8 cellular contexts compared by ENCODE assay signal in the genomic region with DNA sequence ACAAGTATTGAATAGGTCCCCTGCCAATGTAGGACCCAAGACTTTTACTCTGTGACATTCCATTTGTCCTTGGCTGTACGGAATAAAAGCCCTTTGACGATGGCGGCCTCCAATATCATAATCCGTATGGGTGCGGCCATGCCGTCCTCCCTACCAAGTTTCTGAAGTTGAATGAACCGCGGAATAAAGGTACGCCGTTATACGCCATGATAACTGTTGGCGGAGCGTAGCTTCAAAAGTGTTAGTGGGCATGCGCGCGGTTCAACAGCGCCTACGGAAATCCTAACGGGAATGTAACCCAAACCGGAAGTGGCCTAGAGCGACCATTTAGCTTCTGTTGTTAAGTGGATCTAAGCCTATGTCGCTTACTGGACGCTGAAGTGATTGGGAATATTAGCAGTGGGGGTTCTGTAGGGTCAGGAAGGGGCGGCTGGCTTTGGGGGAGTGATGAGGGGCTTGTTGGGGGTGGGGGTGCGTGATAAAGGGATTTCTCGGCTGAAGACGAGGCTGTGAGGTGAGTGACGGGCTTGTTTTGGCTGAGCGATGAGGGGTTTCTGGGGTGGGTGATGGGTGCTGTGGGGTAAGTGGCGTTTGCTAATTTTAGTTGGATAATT. TPM values are rescaled to one million over a fixed set of nuclear protein-coding genes. Genes with fewer than 3 reads are reported as not detected.
DNase-seq lines count a peak whose midpoint lies in the region; ATAC-seq, FAIRE-seq and TF ChIP-seq lines count a peak whose summit lies in the region.

A gene (plus strand): TSS at position 322 of the 614 bp plus-strand sequence. CDS start 2,047 bp downstream, outside the sequence.

- dilution Hi-C loops in IMR-90 (cut with HindIII; ENCODE audit: low sequenced_read_pairs, unreplicated experiment), result no loop called here

- H4K91ac ChIP-seq in IMR-90 (ENCODE audit: insufficient read depth, low read depth, low read length), result peak within 1 kb of the TSS; percentile 14; the same call in 1 of the 2 replicates

- H3K36me3 ChIP-seq in Caco-2 (ENCODE audit: control insufficient read depth, insufficient read depth, low read length) (no peaks in the 10 kb centered on the region), IMR-90 (ENCODE audit: control insufficient read depth, insufficient read depth, low read length) (peaks cover 6% of the 10 kb centered on the region; the same call in 1 of the 2 replicates)

- peak within 1 kb of the TSS; percentile 53; the same call in 1 of the 3 replicates for H2BK15ac ChIP-seq in IMR-90 (ENCODE audit: low read depth, low read length)

- H3K4ac ChIP-seq in IMR-90 (ENCODE audit: low read depth, low read length), result peak within 1 kb of the TSS; percentile 65

- H3K4me3 Mint-ChIP-seq in Caco-2 (ENCODE audit: unreplicated experiment), result peak within 1 kb of the TSS; percentile 99
- H3K4me3 Mint-ChIP-seq in activated T-helper 1 cell treated with anti-CD3 and anti-CD28 coated beads, Interleukin-12 subunit alpha, Interleukin-12 subunit beta, Interleukin-2, Interleukin-4 antibody, amounts not matched to agents 30 ng/mL and 10 ng/mL and 1 ng/mL, durations not matched to agents 14 hours and 24 hours and 36 hours, result peak within 1 kb of the TSS; percentile 99
- peak within 1 kb of the TSS; percentile 96 to 100 (median 98) for H3K4me3 Mint-ChIP-seq in naive B cell

- DNase-seq in Caco-2 (peak; percentile 92 to 95), IMR-90 (peak; percentile 96), RCC 7860 (ENCODE audit: low spot score) (peak; percentile 85), fibroblast of mammary gland (ENCODE audit: low read depth) (peak; percentile 96), naive B cell (peak; percentile 61)
- DNase-seq in activated T-helper 1 cell treated with anti-CD3 and anti-CD28 coated beads, Interleukin-12 subunit alpha, Interleukin-12 subunit beta, Interleukin-2, Interleukin-4 antibody, amounts not matched to agents 30 ng/mL and 10 ng/mL and 1 ng/mL, durations not matched to agents 14 hours and 24 hours and 36 hours (ENCODE audit: low spot score), result peak; percentile 62
- DNase-seq in stimulated activated CD8-positive, alpha-beta memory T cell treated with anti-CD3 and anti-CD28 coated beads, Interleukin-7, amount 100 ng/mL, for 48 hours (ENCODE audit: extremely low read depth in 1 of 2, low read depth in 1 of 2), result peak; percentile 69 to 80

- peak within 1 kb of the TSS; percentile 19; the same call in 1 of the 2 replicates for H4K5ac ChIP-seq in IMR-90 (ENCODE audit: low read depth, low read length)

- H3K18ac ChIP-seq in IMR-90 (ENCODE audit: low read depth, low read length), result peak within 1 kb of the TSS; percentile 14; the same call in 1 of the 2 replicates

- H3K9me3 ChIP-seq in Caco-2 (no peaks in the 10 kb centered on the region), IMR-90 (ENCODE audit: control insufficient read depth, insufficient read depth, low read length) (no peaks in the 10 kb centered on the region)

- H2AFZ ChIP-seq in IMR-90 (replicated peaks; ENCODE audit: low read length, poor library complexity), result peak within 1 kb of the TSS; percentile 84

- CTCF ChIA-PET in Caco-2 (lab: Charles Lee), result interaction anchor here (0.6 to 1.1 kb wide), 5 partner anchors 23 to 87 kb away, joined by 3 to 5 read pairs (median 4); no protein-coding TSS in a partner anchor
- CTCF ChIA-PET in IMR-90 (lab: Yijun Ruan, JAX), result no interaction called here

- H3K27me3 ChIP-seq in Caco-2 (replicated peaks; ENCODE audit: control insufficient read depth, insufficient read depth, low read length) (no peaks in the 10 kb centered on the region), IMR-90 (ENCODE audit: control insufficient read depth, insufficient read depth, low read length) (no peaks in the 10 kb centered on the region)

- WGBS in IMR-90 (ENCODE audit: extremely low coverage in 2 of 2, insufficient read length in 1 of 2), 2 experiments, result 0% methylated on average over 9 of the region's 30 CpGs; no CpG with 5 or more reads in 1 of the 2 experiments

- peaks cover 32% of the 10 kb centered on the region for H3K4me1 ChIP-seq in Caco-2
- H3K4me1 ChIP-seq in IMR-90 (ENCODE audit: control insufficient read depth, insufficient read depth, low read length), result peaks cover 12% of the 10 kb centered on the region

- H3K14ac ChIP-seq in IMR-90 (replicated peaks; ENCODE audit: low read depth, low read length), result peak within 1 kb of the TSS; percentile 56

- ATAC-seq in GM21447 (IDR thresholded peaks at IDR 0.05; ENCODE audit: unreplicated experiment) (peak; percentile 85), IMR-90 (ENCODE audit: low read depth) (peak; percentile 94), naive B cell (ENCODE audit: low read depth in 2 of 2) (peak; percentile 82 to 84)

- peak within 1 kb of the TSS; percentile 93 for H3K27ac Mint-ChIP-seq in Caco-2 (ENCODE audit: unreplicated experiment)
- H3K27ac Mint-ChIP-seq in activated T-helper 1 cell treated with anti-CD3 and anti-CD28 coated beads, Interleukin-12 subunit alpha, Interleukin-12 subunit beta, Interleukin-2, Interleukin-4 antibody, amounts not matched to agents 30 ng/mL and 10 ng/mL and 1 ng/mL, durations not matched to agents 14 hours and 24 hours and 36 hours, result peak within 1 kb of the TSS; percentile 81
- peak within 1 kb of the TSS in 5 of 6 donors; percentile 71 to 96 (median 82) for H3K27ac Mint-ChIP-seq in naive B cell

- peak; percentile 90 for FAIRE-seq in RCC 7860 (lab: Jason Lieb, UNC)

- TF ChIP-seq POLR2A in IMR-90 (IDR thresholded peaks at IDR 0.05; ENCODE audit: low read depth, low read length), result peak; percentile 75

- H3K4me2 ChIP-seq in IMR-90 (ENCODE audit: low read depth, low read length), result peak within 1 kb of the TSS; percentile 97

- H3K36me3 Mint-ChIP-seq in Caco-2 (ENCODE audit: insufficient read depth, unreplicated experiment) (peaks cover 18% of the 10 kb centered on the region), naive B cell (peaks cover 5 to 7% of the 10 kb centered on the region in 2 donors)
- H3K36me3 Mint-ChIP-seq in activated T-helper 1 cell treated with anti-CD3 and anti-CD28 coated beads, Interleukin-12 subunit alpha, Interleukin-12 subunit beta, Interleukin-2, Interleukin-4 antibody, amounts not matched to agents 30 ng/mL and 10 ng/mL and 1 ng/mL, durations not matched to agents 14 hours and 24 hours and 36 hours (ENCODE audit: low read depth), result peaks cover 22% of the 10 kb centered on the region

- H3K9me3 Mint-ChIP-seq in Caco-2 (ENCODE audit: unreplicated experiment), result no peaks in the 10 kb centered on the region
- peaks cover 10% of the 10 kb centered on the region for H3K9me3 Mint-ChIP-seq in activated T-helper 1 cell treated with anti-CD3 and anti-CD28 coated beads, Interleukin-12 subunit alpha, Interleukin-12 subunit beta, Interleukin-2, Interleukin-4 antibody, amounts not matched to agents 30 ng/mL and 10 ng/mL and 1 ng/mL, durations not matched to agents 14 hours and 24 hours and 36 hours
- H3K9me3 Mint-ChIP-seq in naive B cell, result no peaks in the 10 kb centered on the region

- H2AK5ac ChIP-seq in IMR-90 (ENCODE audit: low read depth, low read length), result peak within 1 kb of the TSS; percentile 97

- peak within 1 kb of the TSS; percentile 70 for H3K23ac ChIP-seq in IMR-90 (ENCODE audit: low read depth, low read length)

- peak within 1 kb of the TSS; percentile 55; the same call in 1 of the 2 replicates for H3K56ac ChIP-seq in IMR-90 (ENCODE audit: extremely low read depth, insufficient read depth, low read length)

- POLR2A ChIA-PET in Caco-2 (lab: Charles Lee), result interaction anchor here (0.7 kb wide), 2 partner anchors 203 to 232 kb away, joined by 4 read pairs; no protein-coding TSS in a partner anchor
- POLR2A ChIA-PET in IMR-90 (lab: Charles Lee; ENCODE audit: unreplicated experiment), result interaction anchor here (0.7 kb wide), 1 partner anchor 23 kb away, joined by 6 read pairs; no protein-coding TSS in a partner anchor

- H3K4me3 ChIP-seq in Caco-2 (ENCODE audit: low read depth, low read length), result peak within 1 kb of the TSS; percentile 65
- H3K4me3 ChIP-seq in IMR-90 (ENCODE audit: insufficient read depth, low read depth, low read length), result peak within 1 kb of the TSS; percentile 74
- H3K4me3 ChIP-seq in fibroblast of mammary gland (ENCODE audit: control insufficient read depth, low read depth, low read length), result peak within 1 kb of the TSS; percentile 83

- H2BK5ac ChIP-seq in IMR-90 (ENCODE audit: low read depth, low read length, poor library complexity, severe bottlenecking), result peak within 1 kb of the TSS; percentile 56

- peak within 1 kb of the TSS; percentile 23 to 78; a peak in 3 of 4 replicates for H4K8ac ChIP-seq in IMR-90 (ENCODE audit: low read depth in 2 of 2, low read length in 2 of 2)

- 0 out of 2 replicates have a peak, but pooled peaks cover 7% of the 10 kb centered on the region for H3K9me1 ChIP-seq in IMR-90 (ENCODE audit: insufficient read depth, low read length)

- peak within 1 kb of the TSS; percentile 72; the same call in 1 of the 2 replicates for H2BK20ac ChIP-seq in IMR-90 (ENCODE audit: low read depth, low read length)

- H3K4me1 Mint-ChIP-seq in Caco-2 (ENCODE audit: low read depth, unreplicated experiment) (peaks cover 16% of the 10 kb centered on the region), naive B cell (peaks cover 21 to 38% (median 38%) of the 10 kb centered on the region in 3 donors)
- peaks cover 23% of the 10 kb centered on the region for H3K4me1 Mint-ChIP-seq in activated T-helper 1 cell treated with anti-CD3 and anti-CD28 coated beads, Interleukin-12 subunit alpha, Interleukin-12 subunit beta, Interleukin-2, Interleukin-4 antibody, amounts not matched to agents 30 ng/mL and 10 ng/mL and 1 ng/mL, durations not matched to agents 14 hours and 24 hours and 36 hours (ENCODE audit: low read depth)

- intact Hi-C loops in Caco-2 (cut with micrococcal nuclease; ENCODE audit: unreplicated experiment), result loop anchor here (1.0 kb wide), 1 partner anchor 23 kb away; no protein-coding TSS in a partner anchor
- intact Hi-C loops in IMR-90 (cut with micrococcal nuclease), result loop anchor here (1.0 kb wide), 1 partner anchor 23 kb away; no protein-coding TSS in a partner anchor
- intact Hi-C loops in activated T-helper 1 cell treated with anti-CD3 and anti-CD28 coated beads, Interleukin-12 subunit alpha, Interleukin-12 subunit beta, Interleukin-2, Interleukin-4 antibody, amounts not matched to agents 30 ng/mL and 10 ng/mL and 1 ng/mL, durations not matched to agents 14 hours and 24 hours and 36 hours (cut with micrococcal nuclease), result loop anchor here (1.0 kb wide), 2 partner anchors 23 to 463 kb away; a partner anchor contains a TSS

- H3K27me3 Mint-ChIP-seq in Caco-2 (ENCODE audit: insufficient read depth, unreplicated experiment) (no peaks in the 10 kb centered on the region), naive B cell (no peaks in the 10 kb centered on the region)
- peaks cover 14% of the 10 kb centered on the region for H3K27me3 Mint-ChIP-seq in activated T-helper 1 cell treated with anti-CD3 and anti-CD28 coated beads, Interleukin-12 subunit alpha, Interleukin-12 subunit beta, Interleukin-2, Interleukin-4 antibody, amounts not matched to agents 30 ng/mL and 10 ng/mL and 1 ng/mL, durations not matched to agents 14 hours and 24 hours and 36 hours (ENCODE audit: insufficient read depth)

- peak within 1 kb of the TSS; percentile 78; the same call in 1 of the 2 replicates for H2BK120ac ChIP-seq in IMR-90 (ENCODE audit: low read depth, low read length)

- H2AK9ac ChIP-seq in IMR-90 (replicated peaks; ENCODE audit: low read depth, low read length, poor library complexity), result peak within 1 kb of the TSS; percentile 94

- H3K27ac ChIP-seq in IMR-90 (ENCODE audit: insufficient read depth, low read length), result peak within 1 kb of the TSS; percentile 78

- no peak for TF ChIP-seq RAD21 in IMR-90 (IDR thresholded peaks at IDR 0.05; ENCODE audit: low read length)

- in situ Hi-C loops in IMR-90 (cut with MboI; ENCODE audit: low sequenced_read_pairs), result no loop called here

- H3K79me1 ChIP-seq in IMR-90 (ENCODE audit: low read depth in 1 of 2, low read length in 2 of 2), result peaks cover 0 to 23% of the 10 kb centered on the region in 2 experiments; a peak in 2 of 4 replicates

- TF ChIP-seq CTCF in Caco-2 (IDR thresholded peaks at IDR 0.05; ENCODE audit: insufficient read depth in 1 of 2, low read depth in 1 of 2, low read length in 1 of 2, severe bottlenecking in 1 of 2, unreplicated experiment in 1 of 2) (no peak), IMR-90 (conservative IDR thresholded peaks at IDR 0.05; ENCODE audit: low read depth, low read length) (no peak), fibroblast of mammary gland (conservative IDR thresholded peaks at IDR 0.05; ENCODE audit: control insufficient read depth, insufficient read depth, low read depth, low read length) (no peak)

- H3K9ac ChIP-seq in IMR-90 (ENCODE audit: low read depth, low read length), result peak within 1 kb of the TSS; percentile 85

- peaks cover 7% of the 10 kb centered on the region for H4K20me1 ChIP-seq in IMR-90 (ENCODE audit: insufficient read depth, low read length)

- BruUV-seq in Caco-2 (replicated peaks; lab: Mats Ljungman, UMichigan), result no TSS peak
- no TSS peak for BruUV-seq in IMR-90 (replicated peaks; lab: Mats Ljungman, UMichigan)

RNA-seq across cellular contexts. Expression of the gene that starts here (rescaled TPM):
- total RNA-seq in Caco-2 (2022) (8.7 and 11.5 TPM in 2 replicates), IMR-90 (2012; rRNA removed) (6.4 and 8.4 TPM in 2 replicates)
- polyA plus RNA-seq in IMR-90 (2012; rRNA removed) (3.3 and 3.6 TPM in 2 replicates), naive B cell (ENCODE audit: low read depth in 6 of 6) (1 to 10 TPM in 5 of 6 donors, under 1 TPM in 1; 0.94 to 5.1 (median 3.1) TPM)
- polyA plus RNA-seq in IMR-90 (2012; cell fraction: cytosol; rRNA removed), result 0.65 and 0.84 TPM in 2 replicates
- polyA plus RNA-seq in IMR-90 (2012; cell fraction: nucleus; rRNA removed; ENCODE audit: low replicate concordance), result 4.6 and 15.9 TPM in 2 replicates
- total RNA-seq in activated T-helper 1 cell treated with anti-CD3 and anti-CD28 coated beads, Interleukin-12 subunit alpha, Interleukin-12 subunit beta, Interleukin-2, Interleukin-4 antibody, amounts not matched to agents 30 ng/mL and 10 ng/mL and 1 ng/mL, durations not matched to agents 14 hours and 24 hours and 36 hours, result 7.9 and 8.4 TPM in 2 replicates

Comparison
In these comparisons a context has a peak if more than half of its experiments do, and no peak if none do; other contexts are left out.
1. Peak in every context shown above with its lines: DNase-seq, ATAC-seq, H3K4me3 ChIP-seq and H3K27ac ChIP-seq.